Comparison of ENCODE assay signal across 29 cellular contexts in the genomic region with DNA sequence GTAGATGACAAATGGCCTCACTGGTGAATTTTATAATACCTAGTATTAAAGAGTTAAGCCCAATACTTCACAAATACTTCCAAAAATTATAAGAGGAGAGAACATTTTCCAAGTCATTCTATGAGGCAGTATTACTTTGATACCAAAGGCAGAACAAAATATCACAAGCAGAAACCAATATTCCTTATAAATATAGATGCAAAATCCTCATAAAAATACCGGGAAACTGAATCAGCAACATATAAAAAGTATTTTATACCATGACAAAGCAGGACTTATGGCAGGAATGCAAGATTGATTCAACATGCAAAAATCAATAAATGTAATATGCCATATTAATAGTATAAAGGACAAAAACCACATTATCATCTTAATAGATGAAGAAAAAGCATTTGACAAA.
"Had no signal": no experiment of that assay in that cellular context is flagged by ENCODE, and none has a peak within 500 bp of the region (broad histone marks: within the 10 kb centered on the region; RNA-seq: fewer than 3 reads in every experiment).

No MANE protein-coding gene starts in this region.

- H3K9me3 ChIP-seq: colonic mucosa, esophagus muscularis mucosa, esophagus squamous epithelium, gastrocnemius medialis had no signal

- H3K4me3 Mint-ChIP-seq: dendritic cell treated with granulocyte-macrophage colony-stimulating factor and Interleukin-4, amounts not matched to agents 40 ng/mL and 50 ng/mL, for 4 days; effector memory CD8-positive, alpha-beta T cell; endodermal cell had no signal

- DNase-seq: colonic mucosa; cortex of kidney; dermis blood vessel endothelial cell; dorsolateral prefrontal cortex; effector CD4-positive, alpha-beta T cell; effector CD8-positive, alpha-beta T cell; effector memory CD4-positive, alpha-beta T cell; effector memory CD8-positive, alpha-beta T cell; endodermal cell; erythroblast; esophagus squamous epithelium; foreskin fibroblast; foreskin keratinocyte; foreskin melanocyte; gastrocnemius medialis; glutamatergic neuron; head of caudate nucleus; heart left ventricle; heart right ventricle had no signal

- H3K27ac ChIP-seq: colonic mucosa, coronary artery, dorsolateral prefrontal cortex, epithelial cell of prostate, esophagus muscularis mucosa, esophagus squamous epithelium, foreskin keratinocyte, gastrocnemius medialis, gastroesophageal sphincter, heart left ventricle, heart right ventricle had no signal

- H3K9me3 Mint-ChIP-seq: dendritic cell treated with granulocyte-macrophage colony-stimulating factor and Interleukin-4, amounts not matched to agents 40 ng/mL and 50 ng/mL, for 4 days; effector memory CD8-positive, alpha-beta T cell; endodermal cell had no signal

- FAIRE-seq: colon, endometrium, endothelial cell of umbilical vein, frontal cortex had no signal

- H3K4me1 ChIP-seq: colonic mucosa, esophagus muscularis mucosa, esophagus squamous epithelium, foreskin keratinocyte, gastrocnemius medialis, gastroesophageal sphincter had no signal

- H3K27ac Mint-ChIP-seq: effector memory CD8-positive, alpha-beta T cell; endodermal cell had no signal

- H3K36me3 ChIP-seq: colonic mucosa, esophagus muscularis mucosa, esophagus squamous epithelium, gastrocnemius medialis, gastroesophageal sphincter, heart left ventricle, heart right ventricle had no signal

- H3K27me3 Mint-ChIP-seq: dendritic cell treated with granulocyte-macrophage colony-stimulating factor and Interleukin-4, amounts not matched to agents 40 ng/mL and 50 ng/mL, for 4 days had no signal

- H3K4me3 ChIP-seq: colonic mucosa, coronary artery, dorsolateral prefrontal cortex, esophagus muscularis mucosa, esophagus squamous epithelium, gastrocnemius medialis, gastroesophageal sphincter, heart left ventricle, heart right ventricle had no signal

- ATAC-seq: effector memory CD8-positive, alpha-beta T cell; esophagus mucosa; foreskin keratinocyte; gastrocnemius medialis; gastroesophageal sphincter; heart left ventricle; heart right ventricle had no signal

- H3K27me3 ChIP-seq: colonic mucosa, dorsolateral prefrontal cortex, esophagus muscularis mucosa, foreskin keratinocyte, gastrocnemius medialis, gastroesophageal sphincter had no signal
